In the genomic region with DNA sequence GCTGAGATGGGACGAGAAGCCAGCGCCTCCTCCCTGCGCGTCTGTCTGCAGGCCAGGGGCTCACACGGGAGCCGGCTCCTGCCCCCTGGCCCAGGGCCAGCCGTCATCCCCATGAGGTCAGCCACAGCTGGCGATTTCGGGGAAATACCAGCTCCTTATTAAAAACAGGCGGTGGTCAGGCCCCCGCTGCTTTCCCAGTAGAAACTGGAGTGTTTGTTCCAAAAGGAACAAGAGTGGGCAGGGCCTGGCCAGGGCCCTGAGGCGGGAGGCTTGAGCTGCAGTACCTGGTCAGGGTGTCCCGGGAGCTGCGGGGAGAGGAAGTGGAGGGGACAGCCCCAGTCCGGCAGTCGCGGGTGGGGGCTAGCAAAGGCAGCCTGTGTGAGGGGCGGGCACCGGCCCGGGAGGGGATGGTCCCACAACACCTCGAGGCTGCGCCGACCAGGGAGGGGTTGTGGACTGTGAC, we compare ENCODE assay signal across 8 cellular contexts. TPM values are rescaled to one million over a fixed set of nuclear protein-coding genes. Genes with fewer than 3 reads are reported as not detected.
DNase-seq lines count a peak whose midpoint lies in the region; ATAC-seq and TF ChIP-seq lines count a peak whose summit lies in the region.

No MANE protein-coding gene starts in this region.

- no peaks in the 10 kb centered on the region for H4K20me1 ChIP-seq in BLaER1
- H4K20me1 ChIP-seq in smooth muscle cell (ENCODE audit: low read depth) = no peaks in the 10 kb centered on the region

- 7% methylated on average over 22 of the region's 23 CpGs for WGBS in smooth muscle cell (ENCODE audit: low lambda C conversion rate)

- no peaks in the 10 kb centered on the region for H3K36me3 ChIP-seq in BLaER1
- no peaks in the 10 kb centered on the region for H3K36me3 ChIP-seq in brain microvascular endothelial cell (replicated peaks)
- H3K36me3 ChIP-seq in smooth muscle cell (ENCODE audit: low read depth) = no peaks in the 10 kb centered on the region

- H3K4me3 ChIP-seq in BLaER1 (peak overlapping the region; percentile 69), brain microvascular endothelial cell (ENCODE audit: low read depth, low read length) (peak overlapping the region; percentile 54), smooth muscle cell (peak overlapping the region; percentile 44)

- H3K9me3 ChIP-seq in BLaER1 (peaks cover 24% of the 10 kb centered on the region), smooth muscle cell (replicated peaks; ENCODE audit: low read depth) (peaks cover 9% of the 10 kb centered on the region)

- no peak for TF ChIP-seq CTCF in brain microvascular endothelial cell (IDR thresholded peaks at IDR 0.05; ENCODE audit: low read depth, low read length, missing control alignments)
- no peak for TF ChIP-seq CTCF in smooth muscle cell (IDR thresholded peaks at IDR 0.05; ENCODE audit: borderline replicate concordance, insufficient read depth, poor library complexity, severe bottlenecking)

- peaks cover 14% of the 10 kb centered on the region for H3F3A ChIP-seq in smooth muscle cell (ENCODE audit: low read depth)

- in situ Hi-C loops in brain microvascular endothelial cell (cut with HindIII; ENCODE audit: low pct_ligation_motif_present, low sequenced_read_pairs) = no loop called here

- no peaks in the 10 kb centered on the region for H3K27me3 ChIP-seq in BLaER1
- H3K27me3 ChIP-seq in brain microvascular endothelial cell (replicated peaks) = no peaks in the 10 kb centered on the region
- H3K27me3 ChIP-seq in smooth muscle cell (ENCODE audit: low read depth) = no peaks in the 10 kb centered on the region

- H3K9ac ChIP-seq in BLaER1 (peak overlapping the region; percentile 84), smooth muscle cell (ENCODE audit: low read depth) (peak overlapping the region; percentile 74)

- ATAC-seq in GM19452 (IDR thresholded peaks at IDR 0.05; ENCODE audit: unreplicated experiment) = peak; percentile 51

- H3K27ac ChIP-seq in BLaER1 (peak overlapping the region; percentile 87), brain microvascular endothelial cell (peak overlapping the region; percentile 31), smooth muscle cell (ENCODE audit: low read depth) (peak overlapping the region; percentile 87)

- H3K79me2 ChIP-seq in smooth muscle cell (ENCODE audit: low read depth) = no peaks in the 10 kb centered on the region

- H3K4me2 ChIP-seq in BLaER1 (peak overlapping the region; percentile 85), smooth muscle cell (peak overlapping the region; percentile 83)

- peak; percentile 52 for DNase-seq in HuH-7 (ENCODE audit: low spot score)
- DNase-seq in brain microvascular endothelial cell = peak; percentile 47
- DNase-seq in iris pigment epithelial cell (ENCODE audit: low read depth) = peak; percentile 67
- DNase-seq in smooth muscle cell (lab: John Stamatoyannopoulos, UW; ENCODE audit: unreplicated experiment) = peak; percentile 85
- DNase-seq in activated CD8-positive, alpha-beta memory T cell treated with anti-CD3 and anti-CD28 coated beads for 24 hours = no peak
- no peak for DNase-seq in SKM-1 (lab: John Stamatoyannopoulos, UW; ENCODE audit: unreplicated experiment)

- H3K4me1 ChIP-seq in BLaER1 (peaks cover 23% of the 10 kb centered on the region), smooth muscle cell (ENCODE audit: low read depth) (peaks cover 14% of the 10 kb centered on the region)

- peak overlapping the region; percentile 76 for H2AFZ ChIP-seq in smooth muscle cell (ENCODE audit: low read depth)

RNA-seq across cellular contexts. Expression of gene MYL3, which starts 17.8 kb away (rescaled TPM):
- 8.4 and 13.8 TPM in 2 replicates for total RNA-seq in smooth muscle cell
- 14.4 and 25.6 TPM in 2 replicates for polyA plus RNA-seq in smooth muscle cell

RNA-seq across cellular contexts. Expression of gene PTH1R, which starts 32.1 kb away (rescaled TPM):
- total RNA-seq in smooth muscle cell = 15.4 and 17.7 TPM in 2 replicates
- 39.2 and 50.6 TPM in 2 replicates for polyA plus RNA-seq in smooth muscle cell

Comparison
In these comparisons a context has a peak if more than half of its experiments do, and no peak if none do; other contexts are left out.
1. H3K27ac ChIP-seq: peak in every context shown above with its lines; median percentile 87 in BLaER1; 87 in smooth muscle cell; 31 in brain microvascular endothelial cell.
2. DNase-seq: peak in HuH-7 (single experiment), brain microvascular endothelial cell (single experiment), iris pigment epithelial cell (single experiment) and smooth muscle cell (single experiment); none in activated CD8-positive, alpha-beta memory T cell treated with anti-CD3 and anti-CD28 coated beads for 24 hours (single experiment) and SKM-1 (single experiment).
3. Peak in every context shown above with its lines, with median percentiles within 50 percentile points of each other: H3K4me3 ChIP-seq.